ENCODE assay signal across 1 cellular context in the genomic region with DNA sequence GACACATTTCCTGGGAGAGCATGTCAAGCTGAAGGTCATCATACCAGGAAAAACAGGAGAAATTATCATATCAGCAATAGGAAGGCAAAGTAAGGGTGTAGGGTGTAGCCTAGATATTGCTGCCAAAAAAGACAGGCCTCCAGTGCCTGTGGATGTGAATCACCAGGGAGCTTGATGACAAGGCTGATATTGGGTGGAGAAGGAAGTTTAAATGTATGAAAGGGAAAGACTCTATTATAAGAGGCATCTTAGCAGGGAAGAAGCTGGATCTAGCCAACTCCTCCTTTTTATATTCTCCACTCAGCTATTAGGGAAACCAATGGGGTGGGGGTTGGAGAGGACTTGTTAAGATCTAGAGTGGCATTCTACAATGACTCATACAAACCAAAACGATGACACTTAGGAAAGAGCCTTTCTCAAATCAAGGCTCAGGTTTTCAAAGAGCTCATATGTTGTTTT.
TF ChIP-seq lines count a peak whose summit lies in the region.

No MANE protein-coding gene starts in this region.

TF ChIP-seq in HCT116, 20 proteins besides CTCF, POLR2A, EP300 and RAD21 (continued from another document):
- TF ChIP-seq, protein P1, sequence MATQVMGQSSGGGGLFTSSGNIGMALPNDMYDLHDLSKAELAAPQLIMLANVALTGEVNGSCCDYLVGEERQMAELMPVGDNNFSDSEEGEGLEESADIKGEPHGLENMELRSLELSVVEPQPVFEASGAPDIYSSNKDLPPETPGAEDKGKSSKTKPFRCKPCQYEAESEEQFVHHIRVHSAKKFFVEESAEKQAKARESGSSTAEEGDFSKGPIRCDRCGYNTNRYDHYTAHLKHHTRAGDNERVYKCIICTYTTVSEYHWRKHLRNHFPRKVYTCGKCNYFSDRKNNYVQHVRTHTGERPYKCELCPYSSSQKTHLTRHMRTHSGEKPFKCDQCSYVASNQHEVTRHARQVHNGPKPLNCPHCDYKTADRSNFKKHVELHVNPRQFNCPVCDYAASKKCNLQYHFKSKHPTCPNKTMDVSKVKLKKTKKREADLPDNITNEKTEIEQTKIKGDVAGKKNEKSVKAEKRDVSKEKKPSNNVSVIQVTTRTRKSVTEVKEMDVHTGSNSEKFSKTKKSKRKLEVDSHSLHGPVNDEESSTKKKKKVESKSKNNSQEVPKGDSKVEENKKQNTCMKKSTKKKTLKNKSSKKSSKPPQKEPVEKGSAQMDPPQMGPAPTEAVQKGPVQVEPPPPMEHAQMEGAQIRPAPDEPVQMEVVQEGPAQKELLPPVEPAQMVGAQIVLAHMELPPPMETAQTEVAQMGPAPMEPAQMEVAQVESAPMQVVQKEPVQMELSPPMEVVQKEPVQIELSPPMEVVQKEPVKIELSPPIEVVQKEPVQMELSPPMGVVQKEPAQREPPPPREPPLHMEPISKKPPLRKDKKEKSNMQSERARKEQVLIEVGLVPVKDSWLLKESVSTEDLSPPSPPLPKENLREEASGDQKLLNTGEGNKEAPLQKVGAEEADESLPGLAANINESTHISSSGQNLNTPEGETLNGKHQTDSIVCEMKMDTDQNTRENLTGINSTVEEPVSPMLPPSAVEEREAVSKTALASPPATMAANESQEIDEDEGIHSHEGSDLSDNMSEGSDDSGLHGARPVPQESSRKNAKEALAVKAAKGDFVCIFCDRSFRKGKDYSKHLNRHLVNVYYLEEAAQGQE (IDR thresholded peaks at IDR 0.05; ENCODE audit: low read depth) = no peak
- TF ChIP-seq ELF1 (IDR thresholded peaks at IDR 0.05; ENCODE audit: borderline replicate concordance, low read depth) (no peak), YY1 (IDR thresholded peaks at IDR 0.05; ENCODE audit: extremely low read depth, insufficient replicate concordance, low read depth, low read length) (no peak)
TF ChIP-seq in HCT116: peak in this region for 5.
